In the genomic region with DNA sequence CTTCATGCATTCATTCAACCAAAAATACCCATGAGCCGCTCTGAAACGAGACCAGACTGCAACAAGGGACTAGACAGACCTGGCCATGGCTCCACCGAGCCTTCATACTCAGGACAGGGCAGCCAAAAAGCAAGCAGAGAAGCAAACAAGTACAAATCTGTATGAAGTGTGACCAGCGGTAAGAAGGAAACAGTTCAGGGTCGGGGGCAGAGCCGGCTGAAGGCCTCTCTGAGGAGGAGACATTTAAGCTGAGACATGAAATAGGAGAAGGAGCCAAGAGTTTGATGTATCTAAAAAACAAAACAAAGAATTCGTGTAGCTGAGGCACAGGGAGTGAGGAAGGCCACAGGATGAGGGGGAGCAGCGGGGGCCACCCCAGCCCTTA, we compare ENCODE assay signal across 1 cellular context.
TF ChIP-seq lines count a peak whose summit lies in the region.

No MANE protein-coding gene starts in this region.

TF ChIP-seq in H1, 55 proteins besides CTCF, POLR2A, EP300 and RAD21:
- TF ChIP-seq POU5F1 (IDR thresholded peaks at IDR 0.05; ENCODE audit: low read depth, low read length) (no peak), BRCA1 (IDR thresholded peaks at IDR 0.05; ENCODE audit: low read depth, low read length) (no peak), GTF2F1 (IDR thresholded peaks at IDR 0.05; ENCODE audit: borderline replicate concordance, low read depth, low read length) (no peak), SP4 (IDR thresholded peaks at IDR 0.05; ENCODE audit: low read length) (no peak), EGR1 (IDR thresholded peaks at IDR 0.05; ENCODE audit: borderline replicate concordance, low read depth, low read length) (no peak), HDAC6 (IDR thresholded peaks at IDR 0.05; ENCODE audit: low read depth, low read length) (no peak)
